Comparison of ENCODE assay signal across 10 cellular contexts in genomic region chr10:133234796-133235195, GRCh38. TPM values are rescaled to one million over a fixed set of nuclear protein-coding genes. Genes with fewer than 3 reads are reported as not detected.
"Had no signal": no experiment of that assay in that cellular context is flagged by ENCODE, and none has a peak within 500 bp of the region (broad histone marks: within the 10 kb centered on the region; RNA-seq: fewer than 3 reads in every experiment).

No MANE protein-coding gene starts in this region.

RNA-seq across cellular contexts. Expression of gene VENTX, which starts 2.9 kb away (rescaled TPM):
- total RNA-seq: activated naive CD8-positive, alpha-beta T cell treated with anti-CD3 and anti-CD28 coated beads for 36 hours; foreskin keratinocyte; neural crest cell; osteocyte; T-helper 1 cell treated with Interleukin-12 subunit alpha and Interleukin-12 subunit beta and Interleukin-4 antibody, amounts not matched to agents 30 ng/mL and 1 ng/mL, for 36 hours had no signal
- polyA plus RNA-seq: foreskin keratinocyte had no signal

RNA-seq across cellular contexts. Expression of gene UTF1, which starts 4.8 kb away (rescaled TPM):
- total RNA-seq: activated naive CD8-positive, alpha-beta T cell treated with anti-CD3 and anti-CD28 coated beads for 36 hours; foreskin keratinocyte; left ventricle myocardium superior; neural crest cell; osteocyte; psoas muscle; stomach; T-helper 1 cell treated with Interleukin-12 subunit alpha and Interleukin-12 subunit beta and Interleukin-4 antibody, amounts not matched to agents 30 ng/mL and 1 ng/mL, for 36 hours; ureter had no signal
- polyA plus RNA-seq: foreskin keratinocyte, psoas muscle, small intestine, stomach had no signal
